Comparison of ENCODE assay signal across 1 cellular context in genomic region chr1:112234710-112235109, GRCh38.
TF ChIP-seq lines count a peak whose summit lies in the region.

No MANE protein-coding gene starts in this region.

TF ChIP-seq in H1, 55 proteins besides CTCF, POLR2A, EP300 and RAD21:
- TF ChIP-seq POLR2AphosphoS5 (IDR thresholded peaks at IDR 0.05; ENCODE audit: low read depth, low read length) (no peak), SUZ12 (IDR thresholded peaks at IDR 0.05; ENCODE audit: low read length) (no peak), ASH2L (IDR thresholded peaks at IDR 0.05; ENCODE audit: low read length) (no peak), TAF1 (IDR thresholded peaks at IDR 0.05; ENCODE audit: low read depth, low read length) (no peak), PHF8 (conservative IDR thresholded peaks at IDR 0.05; ENCODE audit: low read depth, low read length) (no peak), CHD2 (IDR thresholded peaks at IDR 0.05; ENCODE audit: low read length) (no peak), ATF2 (IDR thresholded peaks at IDR 0.05; ENCODE audit: low read length) (no peak), SP1 (IDR thresholded peaks at IDR 0.05; ENCODE audit: low read depth, low read length) (no peak), JUN (IDR thresholded peaks at IDR 0.05; ENCODE audit: low read depth, low read length) (no peak), CBX8 (IDR thresholded peaks at IDR 0.05; ENCODE audit: borderline replicate concordance, low read depth, low read length) (no peak), NRF1 (IDR thresholded peaks at IDR 0.05; ENCODE audit: low read depth, low read length) (no peak), RNF2 (IDR thresholded peaks at IDR 0.05; ENCODE audit: borderline replicate concordance, low read depth, low read length, missing control alignments, poor library complexity, severe bottlenecking) (no peak), CBX5 (IDR thresholded peaks at IDR 0.05; ENCODE audit: low read depth, low read length) (no peak), JUND (IDR thresholded peaks at IDR 0.05; ENCODE audit: low read length) (no peak), SRF (IDR thresholded peaks at IDR 0.05; ENCODE audit: low read depth, low read length) (no peak), TCF12 (IDR thresholded peaks at IDR 0.05; ENCODE audit: low read depth, low read length) (no peak), SIN3A (conservative IDR thresholded peaks at IDR 0.05 in 1 of 2, IDR thresholded peaks at IDR 0.05 in 1 of 2; ENCODE audit: low read depth in 1 of 2, low read length in 2 of 2) (no peak), ZNF274 (IDR thresholded peaks at IDR 0.05; ENCODE audit: borderline replicate concordance, extremely low read depth, low read length) (no peak)
- TF ChIP-seq, protein P1, sequence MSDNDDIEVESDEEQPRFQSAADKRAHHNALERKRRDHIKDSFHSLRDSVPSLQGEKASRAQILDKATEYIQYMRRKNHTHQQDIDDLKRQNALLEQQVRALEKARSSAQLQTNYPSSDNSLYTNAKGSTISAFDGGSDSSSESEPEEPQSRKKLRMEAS (IDR thresholded peaks at IDR 0.05): no peak
